Comparison of ENCODE assay signal across 8 cellular contexts in genomic region chr3:8501388-8502131, GRCh38. TPM values are rescaled to one million over a fixed set of nuclear protein-coding genes. Genes with fewer than 3 reads are reported as not detected.
A peak's percentile ranks its signal among the peaks of the same experiment; 100 is the strongest.
DNase-seq lines count a peak whose midpoint lies in the region; ATAC-seq and TF ChIP-seq lines count a peak whose summit lies in the region.

TSS of gene LMCD1 (plus strand) at chr3:8501823. CDS start at chr3:8501939, 116 bp downstream.

- H3K4me3 ChIP-seq in CD4-positive, alpha-beta memory T cell (ENCODE audit: low read length in 2 of 2) = peak within 1 kb of the TSS in 1 of 2 donors; percentile 36
- H3K4me3 ChIP-seq in OCI-LY3 (ENCODE audit: low read length) (peak within 1 kb of the TSS; percentile 85), mononuclear cell (ENCODE audit: low read length) (peak within 1 kb of the TSS; percentile 30)

- H3K36me3 Mint-ChIP-seq in CD4-positive, alpha-beta memory T cell = no peaks in the 10 kb centered on the region
- no peaks in the 10 kb centered on the region for H3K36me3 Mint-ChIP-seq in activated T-cell treated with anti-CD3 and anti-CD28 coated beads, Interleukin-2, amount 50 U/mL, for 24 hours (ENCODE audit: low read depth)

- H3K9me3 Mint-ChIP-seq in CD4-positive, alpha-beta memory T cell = peaks cover 0 to 2% (median 0%) of the 10 kb centered on the region in 8 donors
- H3K9me3 Mint-ChIP-seq in activated T-cell treated with anti-CD3 and anti-CD28 coated beads, Interleukin-2, amount 50 U/mL, for 24 hours = no peaks in the 10 kb centered on the region

- peak within 1 kb of the TSS; percentile 84 to 93 (median 88) for H3K4me3 Mint-ChIP-seq in CD4-positive, alpha-beta memory T cell
- H3K4me3 Mint-ChIP-seq in activated T-cell treated with anti-CD3 and anti-CD28 coated beads, Interleukin-2, amount 50 U/mL, for 24 hours = peak within 1 kb of the TSS; percentile 71

- CTCF ChIA-PET in CD4-positive, alpha-beta memory T cell (lab: Charles Lee; ENCODE audit: partially characterized antibody) = interaction anchor here (1.2 to 1.4 kb wide), 2 partner anchors 84 to 177 kb away, joined by 3 to 6 read pairs; no protein-coding TSS in a partner anchor

- H3K27me3 Mint-ChIP-seq in CD4-positive, alpha-beta memory T cell = no peaks in the 10 kb centered on the region
- peaks cover 38% of the 10 kb centered on the region for H3K27me3 Mint-ChIP-seq in activated T-cell treated with anti-CD3 and anti-CD28 coated beads, Interleukin-2, amount 50 U/mL, for 24 hours

- H3K27ac ChIP-seq in CD4-positive, alpha-beta memory T cell (ENCODE audit: low read depth, low read length) = peak within 1 kb of the TSS; percentile 27
- no peak within 1 kb of the TSS for H3K27ac ChIP-seq in OCI-LY3 (ENCODE audit: low read length)
- peak within 1 kb of the TSS; percentile 58 for H3K27ac ChIP-seq in epithelial cell of prostate

- peak within 1 kb of the TSS; percentile 66 for H3K9ac ChIP-seq in OCI-LY3 (ENCODE audit: low read length)

- DNase-seq in CD4-positive, alpha-beta memory T cell = peak; percentile 64 to 84 (median 81)
- peak; percentile 83 for DNase-seq in activated T-cell treated with anti-CD3 and anti-CD28 coated beads, Interleukin-2, amount 50 U/mL, for 24 hours
- peak; percentile 75 for DNase-seq in epithelial cell of prostate (ENCODE audit: low read depth, low spot score)
- DNase-seq in stimulated activated CD8-positive, alpha-beta memory T cell treated with anti-CD3 and anti-CD28 coated beads, Interleukin-2, amount 100 ng/mL, for 48 hours (ENCODE audit: low read depth in 2 of 2) = peak; percentile 50 to 77

- H3K9me3 ChIP-seq in CD4-positive, alpha-beta memory T cell (ENCODE audit: control insufficient read depth in 1 of 2, low read length in 2 of 2) = no peaks in the 10 kb centered on the region
- no peaks in the 10 kb centered on the region for H3K9me3 ChIP-seq in OCI-LY3 (ENCODE audit: insufficient read depth, low read length)
- no peaks in the 10 kb centered on the region for H3K9me3 ChIP-seq in mononuclear cell (ENCODE audit: low read depth, low read length)

- H3K4me1 Mint-ChIP-seq in CD4-positive, alpha-beta memory T cell = peaks cover 5 to 26% (median 11%) of the 10 kb centered on the region in 4 donors
- peaks cover 21% of the 10 kb centered on the region for H3K4me1 Mint-ChIP-seq in activated T-cell treated with anti-CD3 and anti-CD28 coated beads, Interleukin-2, amount 50 U/mL, for 24 hours (ENCODE audit: low read depth)

- no peaks in the 10 kb centered on the region for H4K20me1 ChIP-seq in OCI-LY3 (ENCODE audit: insufficient read depth, low read length)

- intact Hi-C loops in CD4-positive, alpha-beta memory T cell (cut with micrococcal nuclease) = loop anchor here (1.0 to 10.0 kb wide), 2 partner anchors 123 to 144 kb away; no protein-coding TSS in a partner anchor

- peak within 1 kb of the TSS; percentile 90 for H2AFZ ChIP-seq in OCI-LY3 (ENCODE audit: low read depth, low read length)

- TF ChIP-seq CTCF in OCI-LY3 (IDR thresholded peaks at IDR 0.05; ENCODE audit: low read depth, low read length) = no peak

- H3K36me3 ChIP-seq in CD4-positive, alpha-beta memory T cell (ENCODE audit: insufficient read depth, low read length) = no peaks in the 10 kb centered on the region
- no peaks in the 10 kb centered on the region for H3K36me3 ChIP-seq in OCI-LY3 (replicated peaks; ENCODE audit: low read depth, low read length)

- POLR2A ChIA-PET in CD4-positive, alpha-beta memory T cell (lab: Charles Lee; ENCODE audit: partially characterized antibody) = no interaction called here

- H3K4me2 ChIP-seq in OCI-LY3 (ENCODE audit: low read length) = peak within 1 kb of the TSS; percentile 96

- H3K27me3 ChIP-seq in CD4-positive, alpha-beta memory T cell (ENCODE audit: insufficient read depth, low read length) = no peaks in the 10 kb centered on the region
- H3K27me3 ChIP-seq in OCI-LY3 (ENCODE audit: low read depth, low read length) (no peaks in the 10 kb centered on the region), mononuclear cell (ENCODE audit: insufficient read depth, low read length) (peaks cover 7% of the 10 kb centered on the region)

- H3K4me1 ChIP-seq in CD4-positive, alpha-beta memory T cell (ENCODE audit: insufficient read depth, low read length) = peaks cover 21% of the 10 kb centered on the region
- H3K4me1 ChIP-seq in OCI-LY3 (ENCODE audit: low read length) (peaks cover 48% of the 10 kb centered on the region), mononuclear cell (ENCODE audit: insufficient read depth, low read length) (peaks cover 10% of the 10 kb centered on the region)

- peak; percentile 94 for ATAC-seq in GM19455 (IDR thresholded peaks at IDR 0.05; ENCODE audit: unreplicated experiment)
- peak; percentile 65 for ATAC-seq in HG03575 (IDR thresholded peaks at IDR 0.05; ENCODE audit: extremely low read depth, insufficient number of reproducible peaks, low FRiP score, unreplicated experiment)

- H3K27ac Mint-ChIP-seq in CD4-positive, alpha-beta memory T cell = peak within 1 kb of the TSS; percentile 31 to 95 (median 81)
- peak within 1 kb of the TSS; percentile 50 for H3K27ac Mint-ChIP-seq in activated T-cell treated with anti-CD3 and anti-CD28 coated beads, Interleukin-2, amount 50 U/mL, for 24 hours

- no peaks in the 10 kb centered on the region for H3K79me2 ChIP-seq in OCI-LY3 (ENCODE audit: low read length)

RNA-seq across cellular contexts. Expression of gene LMCD1, which starts in this region (rescaled TPM):
- total RNA-seq in CD4-positive, alpha-beta memory T cell = 1 to 10 TPM in 1 of 2 experiments, under 1 TPM in 1; 0.53 to 1.1 TPM
- 1 to 10 TPM; 1.5 to 2.2 TPM for polyA plus RNA-seq in CD4-positive, alpha-beta memory T cell
- 0.21 TPM for total RNA-seq in mononuclear cell
